In genomic region chr5:177113566-177114424, GRCh38 we compare ENCODE assay signal across 8 cellular contexts. TPM values are rescaled to one million over a fixed set of nuclear protein-coding genes. Genes with fewer than 3 reads are reported as not detected.
DNase-seq lines count a peak whose midpoint lies in the region; TF ChIP-seq lines count a peak whose summit lies in the region.

No MANE protein-coding gene starts in this region.

- H3K4me1 Mint-ChIP-seq in activated naive CD8-positive, alpha-beta T cell treated with anti-CD3 and anti-CD28 coated beads for 36 hours: peaks cover 18% of the 10 kb centered on the region
- peaks cover 10% of the 10 kb centered on the region for H3K4me1 Mint-ChIP-seq in glutamatergic neuron (ENCODE audit: low read depth, unreplicated experiment)

- intact Hi-C loops in posterior cingulate gyrus (cut with DNase I): loop anchor here (2.0 to 5.0 kb wide), 2 partner anchors 189 to 456 kb away; partner anchors contain the start of genes PRELID1 and RAB24

- peaks cover 3% of the 10 kb centered on the region for H3K36me3 Mint-ChIP-seq in activated naive CD8-positive, alpha-beta T cell treated with anti-CD3 and anti-CD28 coated beads for 36 hours
- H3K36me3 Mint-ChIP-seq in glutamatergic neuron (ENCODE audit: unreplicated experiment): no peaks in the 10 kb centered on the region

- H3K27ac Mint-ChIP-seq in activated naive CD8-positive, alpha-beta T cell treated with anti-CD3 and anti-CD28 coated beads for 36 hours: no peak overlapping the region
- no peak overlapping the region for H3K27ac Mint-ChIP-seq in glutamatergic neuron (ENCODE audit: unreplicated experiment)

- TF ChIP-seq CTCF in glutamatergic neuron (IDR thresholded peaks at IDR 0.05; ENCODE audit: partially characterized antibody, unreplicated experiment): peak; percentile 88

- no peak overlapping the region for H3K4me3 Mint-ChIP-seq in activated naive CD8-positive, alpha-beta T cell treated with anti-CD3 and anti-CD28 coated beads for 36 hours
- no peak overlapping the region for H3K4me3 Mint-ChIP-seq in glutamatergic neuron (ENCODE audit: unreplicated experiment)

- H3K27me3 Mint-ChIP-seq in activated naive CD8-positive, alpha-beta T cell treated with anti-CD3 and anti-CD28 coated beads for 36 hours: no peaks in the 10 kb centered on the region
- H3K27me3 Mint-ChIP-seq in glutamatergic neuron (ENCODE audit: unreplicated experiment): peaks cover 7% of the 10 kb centered on the region

- DNase-seq in activated gamma-delta T cell treated with Interleukin-2 at 50 U/mL for 16 hours (peak; percentile 78), activated gamma-delta T cell (lab: John Stamatoyannopoulos, UW) (no peak), M059J (ENCODE audit: low read depth) (peak; percentile 72), SKM-1 treated with dmso at 0.1 percent for 144 hours (lab: John Stamatoyannopoulos, UW; ENCODE audit: unreplicated experiment) (peak; percentile 68), glutamatergic neuron (peak; percentile 85), posterior cingulate gyrus (peak; percentile 61 to 96 (median 83)), ureter (ENCODE audit: low spot score) (peak; percentile 78)
- DNase-seq in activated naive CD8-positive, alpha-beta T cell treated with anti-CD3 and anti-CD28 coated beads for 36 hours: peak; percentile 71

- H3K9me3 Mint-ChIP-seq in activated naive CD8-positive, alpha-beta T cell treated with anti-CD3 and anti-CD28 coated beads for 36 hours: peaks cover 1% of the 10 kb centered on the region
- H3K9me3 Mint-ChIP-seq in glutamatergic neuron (ENCODE audit: unreplicated experiment): peaks cover 6% of the 10 kb centered on the region

RNA-seq across cellular contexts. Expression of gene NSD1, which starts 19.8 kb away (rescaled TPM):
- total RNA-seq in M059J (2014; rRNA removed; shearing (Covaris generic)): 17.7 and 36.8 TPM in 2 replicates
- 10 to 100 TPM; 64.0 to 66.4 TPM for total RNA-seq in activated naive CD8-positive, alpha-beta T cell treated with anti-CD3 and anti-CD28 coated beads for 36 hours
- total RNA-seq in glutamatergic neuron (ENCODE audit: unreplicated experiment) (151 TPM), ureter (118 TPM)

RNA-seq across cellular contexts. Expression of gene FGFR4, which starts 27.1 kb away (rescaled TPM):
- 0.62 TPM in 1 of 2 replicates, not detected in the other for total RNA-seq in M059J (2014; rRNA removed; shearing (Covaris generic))
- 1 to 10 TPM; 1.4 to 1.5 TPM for total RNA-seq in activated naive CD8-positive, alpha-beta T cell treated with anti-CD3 and anti-CD28 coated beads for 36 hours
- total RNA-seq in glutamatergic neuron (ENCODE audit: unreplicated experiment) (5.2 TPM), ureter (6.4 TPM)
